In the genomic region with DNA sequence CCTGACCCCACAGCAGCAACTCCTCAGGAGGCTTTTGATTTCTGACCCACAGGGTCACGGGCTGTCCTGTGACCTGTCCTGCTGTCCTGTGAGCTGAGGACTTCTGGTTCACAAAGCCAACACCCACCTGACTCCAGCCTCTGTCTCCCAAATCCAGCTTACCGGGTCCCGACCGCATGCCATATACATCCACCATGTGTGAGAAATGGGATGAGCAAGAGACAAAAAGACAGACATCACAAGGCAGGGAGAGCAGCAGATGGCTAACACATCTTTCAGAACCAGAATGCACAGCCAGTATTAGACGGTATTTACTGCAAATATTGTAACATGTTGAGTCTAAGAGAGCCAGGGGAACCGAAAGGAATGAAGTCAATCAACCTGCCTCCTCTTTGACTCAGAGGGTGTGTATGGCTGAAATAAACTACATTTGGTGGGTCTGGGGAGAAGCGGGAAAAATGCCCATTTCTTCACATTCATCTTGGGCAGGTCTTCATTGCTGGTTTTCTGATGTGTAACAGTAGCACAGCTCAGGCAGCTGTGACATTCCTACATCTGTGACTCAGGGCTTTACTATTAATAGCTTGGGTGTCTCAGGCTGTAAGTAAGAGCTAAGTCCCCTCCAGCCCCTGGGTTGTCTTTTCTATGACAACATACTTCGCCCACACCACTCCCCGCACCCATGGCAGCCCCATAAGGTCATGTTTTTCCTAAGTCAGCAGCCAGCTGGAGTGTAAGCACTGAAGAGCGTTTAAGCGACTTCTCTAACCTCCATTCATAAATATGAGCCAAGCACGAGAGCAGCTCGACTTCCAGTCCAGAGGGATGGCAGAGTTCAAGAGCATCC, we compare ENCODE assay signal across 1 cellular context.
TF ChIP-seq lines count a peak whose summit lies in the region.

No MANE protein-coding gene starts in this region.

TF ChIP-seq in GM12878, 131 proteins besides CTCF, POLR2A, EP300 and RAD21 (continued from another document):
- TF ChIP-seq, protein P1, sequence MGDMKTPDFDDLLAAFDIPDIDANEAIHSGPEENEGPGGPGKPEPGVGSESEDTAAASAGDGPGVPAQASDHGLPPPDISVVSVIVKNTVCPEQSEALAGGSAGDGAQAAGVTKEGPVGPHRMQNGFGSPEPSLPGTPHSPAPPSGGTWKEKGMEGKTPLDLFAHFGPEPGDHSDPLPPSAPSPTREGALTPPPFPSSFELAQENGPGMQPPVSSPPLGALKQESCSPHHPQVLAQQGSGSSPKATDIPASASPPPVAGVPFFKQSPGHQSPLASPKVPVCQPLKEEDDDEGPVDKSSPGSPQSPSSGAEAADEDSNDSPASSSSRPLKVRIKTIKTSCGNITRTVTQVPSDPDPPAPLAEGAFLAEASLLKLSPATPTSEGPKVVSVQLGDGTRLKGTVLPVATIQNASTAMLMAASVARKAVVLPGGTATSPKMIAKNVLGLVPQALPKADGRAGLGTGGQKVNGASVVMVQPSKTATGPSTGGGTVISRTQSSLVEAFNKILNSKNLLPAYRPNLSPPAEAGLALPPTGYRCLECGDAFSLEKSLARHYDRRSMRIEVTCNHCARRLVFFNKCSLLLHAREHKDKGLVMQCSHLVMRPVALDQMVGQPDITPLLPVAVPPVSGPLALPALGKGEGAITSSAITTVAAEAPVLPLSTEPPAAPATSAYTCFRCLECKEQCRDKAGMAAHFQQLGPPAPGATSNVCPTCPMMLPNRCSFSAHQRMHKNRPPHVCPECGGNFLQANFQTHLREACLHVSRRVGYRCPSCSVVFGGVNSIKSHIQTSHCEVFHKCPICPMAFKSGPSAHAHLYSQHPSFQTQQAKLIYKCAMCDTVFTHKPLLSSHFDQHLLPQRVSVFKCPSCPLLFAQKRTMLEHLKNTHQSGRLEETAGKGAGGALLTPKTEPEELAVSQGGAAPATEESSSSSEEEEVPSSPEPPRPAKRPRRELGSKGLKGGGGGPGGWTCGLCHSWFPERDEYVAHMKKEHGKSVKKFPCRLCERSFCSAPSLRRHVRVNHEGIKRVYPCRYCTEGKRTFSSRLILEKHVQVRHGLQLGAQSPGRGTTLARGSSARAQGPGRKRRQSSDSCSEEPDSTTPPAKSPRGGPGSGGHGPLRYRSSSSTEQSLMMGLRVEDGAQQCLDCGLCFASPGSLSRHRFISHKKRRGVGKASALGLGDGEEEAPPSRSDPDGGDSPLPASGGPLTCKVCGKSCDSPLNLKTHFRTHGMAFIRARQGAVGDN (IDR thresholded peaks at IDR 0.05), result no peak
- TF ChIP-seq SRF (IDR thresholded peaks at IDR 0.05; ENCODE audit: low read depth in 2 of 2, low read length in 2 of 2), result no peak
